16 cellular contexts compared by ENCODE assay signal in genomic region chrX:154039577-154039976, GRCh38. TPM values are rescaled to one million over a fixed set of nuclear protein-coding genes. Genes with fewer than 3 reads are reported as not detected.
DNase-seq lines count a peak whose midpoint lies in the region; ATAC-seq and TF ChIP-seq lines count a peak whose summit lies in the region.
"Had no signal": no experiment of that assay in that cellular context is flagged by ENCODE, and none has a peak within 500 bp of the region (broad histone marks: within the 10 kb centered on the region; RNA-seq: fewer than 3 reads in every experiment).

No MANE protein-coding gene starts in this region.

- no peak overlapping the region for H3K4me3 ChIP-seq in tibial artery
- H3K4me3 ChIP-seq: SJSA1 had no signal

- peak overlapping the region; percentile 51 for H3K27ac Mint-ChIP-seq in activated naive CD4-positive, alpha-beta T cell treated with anti-CD3 and anti-CD28 coated beads for 36 hours
- H3K27ac Mint-ChIP-seq in activated T-helper 17 cell treated with anti-CD3 and anti-CD28 coated beads, Interleukin-2, amount 50 U/mL, for 72 hours: peak overlapping the region; percentile 61
- H3K27ac Mint-ChIP-seq in naive thymus-derived CD8-positive, alpha-beta T cell: peak overlapping the region in 9 of 10 donors; percentile 11 to 86 (median 72)

- CTCF ChIA-PET in activated naive CD4-positive, alpha-beta T cell treated with anti-CD3 and anti-CD28 coated beads for 36 hours (lab: Charles Lee): no interaction called here

- no peaks in the 10 kb centered on the region for H3K36me3 ChIP-seq in tibial artery
- H3K36me3 ChIP-seq: SJSA1 had no signal

- peaks cover 0 to 69% (median 20%) of the 10 kb centered on the region in 4 donors for H3K4me1 ChIP-seq in tibial artery
- H3K4me1 ChIP-seq: SJSA1 had no signal

- POLR2A ChIA-PET in naive thymus-derived CD8-positive, alpha-beta T cell (lab: Charles Lee): interaction anchor here (0.7 to 1.0 kb wide), 2 partner anchors 17 to 32 kb away, joined by 3 to 6 read pairs; no protein-coding TSS in a partner anchor

- no peak for ATAC-seq in activated T-helper 17 cell treated with anti-CD3 and anti-CD28 coated beads, Interleukin-2, amount 50 U/mL, for 72 hours (replicated peaks)
- no peak for ATAC-seq in naive thymus-derived CD8-positive, alpha-beta T cell
- no peak for ATAC-seq in GM19351 (IDR thresholded peaks at IDR 0.05; ENCODE audit: unreplicated experiment)

- DNase-seq in activated naive CD4-positive, alpha-beta T cell treated with anti-CD3 and anti-CD28 coated beads for 36 hours: no peak
- DNase-seq in activated naive CD4-positive, alpha-beta T cell treated with anti-CD3 and anti-CD28 coated beads, Interleukin-2, amount 50 U/mL, for 16 hours: no peak
- no peak for DNase-seq in naive thymus-derived CD8-positive, alpha-beta T cell
- no peak for DNase-seq in tibial artery
- no peak for DNase-seq in NCI-H2029 (lab: John Stamatoyannopoulos, UW)
- DNase-seq in activated CD8-positive, alpha-beta memory T cell treated with anti-CD3 and anti-CD28 coated beads for 24 hours: no peak
- DNase-seq: activated naive CD8-positive, alpha-beta T cell treated with anti-CD3 and anti-CD28 coated beads, Interleukin-2, amount 10 ng/mL, durations not matched to agents 7 days and 5 days; glutamatergic neuron; NCI-H2029 treated with DMSO at 0.1 percent for 48 hours; NCI-H524; occipital lobe; stimulated activated CD4-positive, alpha-beta T cell treated with anti-CD3 and anti-CD28 coated beads, Interleukin-12 subunit alpha, Interleukin-12 subunit beta, amount 100 ng/mL, for 4 hours had no signal

- H3K4me1 Mint-ChIP-seq in activated naive CD4-positive, alpha-beta T cell treated with anti-CD3 and anti-CD28 coated beads for 36 hours (ENCODE audit: low read depth): peaks cover 41% of the 10 kb centered on the region
- H3K4me1 Mint-ChIP-seq in activated T-helper 17 cell treated with anti-CD3 and anti-CD28 coated beads, Interleukin-2, amount 50 U/mL, for 72 hours: peaks cover 12% of the 10 kb centered on the region
- H3K4me1 Mint-ChIP-seq in naive thymus-derived CD8-positive, alpha-beta T cell: peaks cover 15 to 42% (median 39%) of the 10 kb centered on the region in 4 donors

- no peak overlapping the region for H3K4me3 Mint-ChIP-seq in activated naive CD4-positive, alpha-beta T cell treated with anti-CD3 and anti-CD28 coated beads for 36 hours
- H3K4me3 Mint-ChIP-seq in activated T-helper 17 cell treated with anti-CD3 and anti-CD28 coated beads, Interleukin-2, amount 50 U/mL, for 72 hours: no peak overlapping the region
- peak overlapping the region in 2 of 10 donors; percentile 39 to 62 for H3K4me3 Mint-ChIP-seq in naive thymus-derived CD8-positive, alpha-beta T cell
- H3K4me3 Mint-ChIP-seq: activated naive CD8-positive, alpha-beta T cell treated with anti-CD3 and anti-CD28 coated beads, Interleukin-2, amount 10 ng/mL, durations not matched to agents 7 days and 5 days had no signal

- no peaks in the 10 kb centered on the region for H3K27me3 ChIP-seq in tibial artery
- H3K27me3 ChIP-seq: SJSA1 had no signal

- no peak for TF ChIP-seq CTCF in tibial artery (IDR thresholded peaks at IDR 0.05)

- peak overlapping the region; percentile 17 to 61 for H3K27ac ChIP-seq in tibial artery
- H3K27ac ChIP-seq: SJSA1 had no signal

- no peaks in the 10 kb centered on the region for H3K9me3 Mint-ChIP-seq in activated naive CD4-positive, alpha-beta T cell treated with anti-CD3 and anti-CD28 coated beads for 36 hours
- no peaks in the 10 kb centered on the region for H3K9me3 Mint-ChIP-seq in activated T-helper 17 cell treated with anti-CD3 and anti-CD28 coated beads, Interleukin-2, amount 50 U/mL, for 72 hours
- no peaks in the 10 kb centered on the region for H3K9me3 Mint-ChIP-seq in naive thymus-derived CD8-positive, alpha-beta T cell
- H3K9me3 Mint-ChIP-seq: activated naive CD8-positive, alpha-beta T cell treated with anti-CD3 and anti-CD28 coated beads, Interleukin-2, amount 10 ng/mL, durations not matched to agents 7 days and 5 days; memory B cell had no signal

- H3K9me3 ChIP-seq in tibial artery: no peaks in the 10 kb centered on the region
- H3K9me3 ChIP-seq: SJSA1 had no signal

- intact Hi-C loops in activated naive CD4-positive, alpha-beta T cell treated with anti-CD3 and anti-CD28 coated beads for 36 hours (cut with micrococcal nuclease): no loop called here
- intact Hi-C loops in tibial artery (cut with DNase I; ENCODE audit: low total_unique reads): no loop called here

- H3K27me3 Mint-ChIP-seq in activated naive CD4-positive, alpha-beta T cell treated with anti-CD3 and anti-CD28 coated beads for 36 hours (ENCODE audit: low read depth): no peaks in the 10 kb centered on the region
- no peaks in the 10 kb centered on the region for H3K27me3 Mint-ChIP-seq in activated T-helper 17 cell treated with anti-CD3 and anti-CD28 coated beads, Interleukin-2, amount 50 U/mL, for 72 hours
- no peaks in the 10 kb centered on the region for H3K27me3 Mint-ChIP-seq in naive thymus-derived CD8-positive, alpha-beta T cell
- H3K27me3 Mint-ChIP-seq: activated naive CD8-positive, alpha-beta T cell treated with anti-CD3 and anti-CD28 coated beads, Interleukin-2, amount 10 ng/mL, durations not matched to agents 7 days and 5 days; memory B cell had no signal

- H3K36me3 Mint-ChIP-seq in activated naive CD4-positive, alpha-beta T cell treated with anti-CD3 and anti-CD28 coated beads for 36 hours (ENCODE audit: low read depth): peaks cover 9% of the 10 kb centered on the region
- H3K36me3 Mint-ChIP-seq in activated T-helper 17 cell treated with anti-CD3 and anti-CD28 coated beads, Interleukin-2, amount 50 U/mL, for 72 hours (ENCODE audit: low read depth): peaks cover 59% of the 10 kb centered on the region
- H3K36me3 Mint-ChIP-seq in naive thymus-derived CD8-positive, alpha-beta T cell: peaks cover 0 to 42% (median 0%) of the 10 kb centered on the region in 3 donors

RNA-seq across cellular contexts. Expression of gene IRAK1, which starts 19.9 kb away (rescaled TPM):
- 10 to 100 TPM; 77.2 to 82.6 TPM for total RNA-seq in activated naive CD4-positive, alpha-beta T cell treated with anti-CD3 and anti-CD28 coated beads for 36 hours
- total RNA-seq in activated T-helper 17 cell treated with anti-CD3 and anti-CD28 coated beads, Interleukin-2, amount 50 U/mL, for 72 hours: 100 to 1,000 TPM; 113 to 224 TPM
- 10 to 100 TPM; 68.8 to 76.6 TPM for total RNA-seq in naive thymus-derived CD8-positive, alpha-beta T cell
- polyA plus RNA-seq in naive thymus-derived CD8-positive, alpha-beta T cell: 10 to 100 TPM; 23.9 to 44.7 (median 27.8) TPM

RNA-seq across cellular contexts. Expression of gene MECP2, which starts 57.9 kb away (rescaled TPM):
- 10 to 100 TPM; 47.1 to 50.2 TPM for total RNA-seq in activated naive CD4-positive, alpha-beta T cell treated with anti-CD3 and anti-CD28 coated beads for 36 hours
- 10 to 100 TPM; 72.2 to 87.8 TPM for total RNA-seq in activated T-helper 17 cell treated with anti-CD3 and anti-CD28 coated beads, Interleukin-2, amount 50 U/mL, for 72 hours
- 10 to 100 TPM; 87.7 to 88.3 TPM for total RNA-seq in naive thymus-derived CD8-positive, alpha-beta T cell
- polyA plus RNA-seq in naive thymus-derived CD8-positive, alpha-beta T cell: 10 to 100 TPM; 12.0 to 22.2 (median 12.2) TPM
